In genomic region chr3:10106919-10107318, GRCh38 we compare ENCODE assay signal across 33 cellular contexts. TPM values are rescaled to one million over a fixed set of nuclear protein-coding genes. Genes with fewer than 3 reads are reported as not detected.
"Had no signal": no experiment of that assay in that cellular context is flagged by ENCODE, and none has a peak within 500 bp of the region (broad histone marks: within the 10 kb centered on the region; RNA-seq: fewer than 3 reads in every experiment).

No MANE protein-coding gene starts in this region.

- H3K4me3 ChIP-seq: coronary artery, dorsolateral prefrontal cortex, esophagus squamous epithelium, gastrocnemius medialis, heart right ventricle, left lung, lower lobe of right lung, mucosa of descending colon had no signal

- DNase-seq: dermis blood vessel endothelial cell; dorsolateral prefrontal cortex; effector CD4-positive, alpha-beta T cell; effector memory CD4-positive, alpha-beta T cell; esophagus squamous epithelium; foreskin fibroblast; foreskin melanocyte; gastrocnemius medialis; glutamatergic neuron; head of caudate nucleus; heart right ventricle; hippocampal formation; left cardiac atrium; left lung; left ventricle myocardium superior; lower lobe of right lung; mesenchymal stem cell; mucosa of descending colon; naive B cell had no signal

- FAIRE-seq: colon, endothelial cell of umbilical vein, islet of Langerhans, keratinocyte had no signal

- H3K9me3 ChIP-seq: esophagus squamous epithelium, gastrocnemius medialis, heart right ventricle, left lung, lower lobe of right lung, mucosa of descending colon had no signal

- H3K27me3 ChIP-seq: gastrocnemius medialis had no signal

- H3K36me3 ChIP-seq: esophagus squamous epithelium, gastrocnemius medialis, heart right ventricle, left lung, lower lobe of right lung had no signal

- H3K27ac ChIP-seq: coronary artery, dorsolateral prefrontal cortex, esophagus squamous epithelium, gastrocnemius medialis, heart right ventricle, left lung, lower lobe of right lung had no signal

- ATAC-seq: esophagus mucosa, gastrocnemius medialis, heart right ventricle, left cardiac atrium, left lung, left ventricle myocardium superior, lower lobe of right lung, mucosa of descending colon had no signal

- H3K4me1 ChIP-seq: esophagus squamous epithelium, gastrocnemius medialis, heart right ventricle, left lung, lower lobe of right lung had no signal

RNA-seq across cellular contexts. Expression of gene FANCD2OS, which starts 1.1 kb away (rescaled TPM):
- total RNA-seq: dermis blood vessel endothelial cell, dorsolateral prefrontal cortex, endothelial cell of umbilical vein, epithelial cell of proximal tubule, esophagus mucosa, esophagus squamous epithelium, gastrocnemius medialis, glomerular endothelial cell, heart right ventricle, kidney epithelial cell, left cardiac atrium, left lung, left ventricle myocardium superior, lower leg skin, lower lobe of right lung, lung microvascular endothelial cell, mesenteric fat pad, mesothelial cell of epicardium, mucosa of descending colon, myocyte had no signal
- polyA plus RNA-seq: endothelial cell of umbilical vein, heart right ventricle, keratinocyte had no signal
